1 cellular context compared by ENCODE assay signal in the genomic region with DNA sequence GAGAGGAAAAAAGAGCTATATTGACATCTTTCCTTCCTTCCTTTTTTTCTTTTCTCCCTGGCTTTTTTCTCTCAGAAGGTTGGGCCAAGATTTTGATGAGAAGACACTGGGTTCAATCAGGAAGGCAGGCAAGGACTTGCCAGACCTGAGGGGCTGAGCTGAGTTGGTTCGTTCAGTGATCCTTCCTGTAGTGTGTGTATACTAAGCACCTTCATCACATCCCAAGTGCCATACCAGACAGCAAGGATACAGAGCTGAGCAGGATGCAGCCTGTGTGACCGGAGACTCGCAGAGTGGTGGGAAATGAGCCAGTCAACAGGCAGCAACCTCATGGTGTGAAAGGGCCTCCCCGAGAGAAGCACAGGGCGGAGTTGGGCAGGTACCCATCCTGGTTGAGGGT.
TF ChIP-seq lines count a peak whose summit lies in the region.

No MANE protein-coding gene starts in this region.

TF ChIP-seq in H1, 55 proteins besides CTCF, POLR2A, EP300 and RAD21 (continued from another document):
- TF ChIP-seq, protein P1, sequence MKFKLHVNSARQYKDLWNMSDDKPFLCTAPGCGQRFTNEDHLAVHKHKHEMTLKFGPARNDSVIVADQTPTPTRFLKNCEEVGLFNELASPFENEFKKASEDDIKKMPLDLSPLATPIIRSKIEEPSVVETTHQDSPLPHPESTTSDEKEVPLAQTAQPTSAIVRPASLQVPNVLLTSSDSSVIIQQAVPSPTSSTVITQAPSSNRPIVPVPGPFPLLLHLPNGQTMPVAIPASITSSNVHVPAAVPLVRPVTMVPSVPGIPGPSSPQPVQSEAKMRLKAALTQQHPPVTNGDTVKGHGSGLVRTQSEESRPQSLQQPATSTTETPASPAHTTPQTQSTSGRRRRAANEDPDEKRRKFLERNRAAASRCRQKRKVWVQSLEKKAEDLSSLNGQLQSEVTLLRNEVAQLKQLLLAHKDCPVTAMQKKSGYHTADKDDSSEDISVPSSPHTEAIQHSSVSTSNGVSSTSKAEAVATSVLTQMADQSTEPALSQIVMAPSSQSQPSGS (IDR thresholded peaks at IDR 0.05; ENCODE audit: low read length) = no peak
- TF ChIP-seq CBX8 (IDR thresholded peaks at IDR 0.05; ENCODE audit: borderline replicate concordance, low read depth, low read length) = no peak
- no peak for TF ChIP-seq NRF1 (IDR thresholded peaks at IDR 0.05; ENCODE audit: low read depth, low read length)
- TF ChIP-seq POU5F1 (IDR thresholded peaks at IDR 0.05; ENCODE audit: low read depth, low read length) = no peak
